14 cellular contexts compared by ENCODE assay signal in the genomic region with DNA sequence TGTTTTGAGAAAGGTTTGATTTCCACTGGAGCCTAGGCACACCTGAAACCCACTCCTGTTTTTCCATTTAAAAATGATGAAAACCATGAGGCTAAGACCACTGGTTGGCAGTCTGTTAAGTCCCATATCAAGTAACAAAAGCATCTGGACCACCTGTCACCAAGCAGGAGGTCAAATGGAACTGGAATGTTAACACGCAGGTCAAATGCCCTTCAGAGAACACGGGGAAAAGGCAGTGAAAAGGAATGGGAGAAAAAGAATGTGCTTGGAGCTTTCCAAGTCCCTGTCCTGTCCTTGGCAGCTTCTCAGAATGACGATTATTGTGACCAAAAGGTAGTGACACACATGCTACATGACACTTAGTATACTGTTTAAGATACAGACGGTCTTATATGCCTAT.
DNase-seq lines count a peak whose midpoint lies in the region; FAIRE-seq lines count a peak whose summit lies in the region.
"Had no signal": no experiment of that assay in that cellular context is flagged by ENCODE, and none has a peak within 500 bp of the region (broad histone marks: within the 10 kb centered on the region; RNA-seq: fewer than 3 reads in every experiment).

No MANE protein-coding gene starts in this region.

- CTCF ChIA-PET in activated CD4-positive, alpha-beta memory T cell treated with anti-CD3 and anti-CD28 coated beads for 36 hours (lab: Charles Lee) = no interaction called here
- CTCF ChIA-PET in activated CD4-positive, alpha-beta memory T cell treated with anti-CD3 and anti-CD28 coated beads, Interleukin-2, amount 10 ng/mL, durations not matched to agents 7 days and 5 days (lab: Charles Lee) = no interaction called here

- no peak for FAIRE-seq in small intestine (lab: Jason Lieb, UNC)
- FAIRE-seq: HTR-8/SVneo had no signal

- DNase-seq in activated CD4-positive, alpha-beta memory T cell treated with anti-CD3 and anti-CD28 coated beads for 36 hours = no peak
- DNase-seq in activated CD4-positive, alpha-beta memory T cell treated with anti-CD3 and anti-CD28 coated beads, Interleukin-2, amount 10 ng/mL, durations not matched to agents 7 days and 5 days = no peak
- DNase-seq in DMS 273 (lab: John Stamatoyannopoulos, UW; ENCODE audit: unreplicated experiment) = peak; percentile 44
- DNase-seq in SJCRH30 = peak; percentile 11 to 39
- peak; percentile 76 for DNase-seq in left kidney (ENCODE audit: low read depth, low spot score)
- no peak for DNase-seq in small intestine
- no peak for DNase-seq in activated CD8-positive, alpha-beta memory T cell treated with anti-CD3 and anti-CD28 coated beads, Interleukin-2, amount 50 U/mL, for 48 hours
- DNase-seq: COR-L47, NCI-H187, PC-9 had no signal

- no peaks in the 10 kb centered on the region for H3K27me3 ChIP-seq in SJCRH30
- H3K27me3 ChIP-seq in small intestine (ENCODE audit: control insufficient read depth in 2 of 2, insufficient read depth in 2 of 2, low read length in 2 of 2) = no peaks in the 10 kb centered on the region

- peaks cover 34% of the 10 kb centered on the region for H3K36me3 Mint-ChIP-seq in activated CD4-positive, alpha-beta memory T cell treated with anti-CD3 and anti-CD28 coated beads for 36 hours
- peaks cover 26% of the 10 kb centered on the region for H3K36me3 Mint-ChIP-seq in activated CD4-positive, alpha-beta memory T cell treated with anti-CD3 and anti-CD28 coated beads, Interleukin-2, amount 10 ng/mL, durations not matched to agents 7 days and 5 days (ENCODE audit: low read depth)

- 70 to 90% (median 75%) methylated on average over 4 of the region's 4 CpGs for WGBS in small intestine, 3 donors

- peak overlapping the region; percentile 43 for H3K27ac Mint-ChIP-seq in activated CD4-positive, alpha-beta memory T cell treated with anti-CD3 and anti-CD28 coated beads for 36 hours
- H3K27ac Mint-ChIP-seq in activated CD4-positive, alpha-beta memory T cell treated with anti-CD3 and anti-CD28 coated beads, Interleukin-2, amount 10 ng/mL, durations not matched to agents 7 days and 5 days = no peak overlapping the region
- H3K27ac Mint-ChIP-seq: GM23338 had no signal

- H3K36me3 ChIP-seq in SJCRH30 (no peaks in the 10 kb centered on the region), small intestine (ENCODE audit: control insufficient read depth in 2 of 2, insufficient read depth in 2 of 2, low read length in 2 of 2) (no peaks in the 10 kb centered on the region)

- no peaks in the 10 kb centered on the region for H3K9me3 Mint-ChIP-seq in activated CD4-positive, alpha-beta memory T cell treated with anti-CD3 and anti-CD28 coated beads for 36 hours
- H3K9me3 Mint-ChIP-seq in activated CD4-positive, alpha-beta memory T cell treated with anti-CD3 and anti-CD28 coated beads, Interleukin-2, amount 10 ng/mL, durations not matched to agents 7 days and 5 days = peaks cover 7% of the 10 kb centered on the region
- H3K9me3 Mint-ChIP-seq: GM23338 had no signal

- H3K9me3 ChIP-seq in SJCRH30 (replicated peaks) (no peaks in the 10 kb centered on the region; the same call in 1 of the 2 replicates), small intestine (ENCODE audit: control insufficient read depth, low read depth) (no peaks in the 10 kb centered on the region)

- H3K4me1 Mint-ChIP-seq in activated CD4-positive, alpha-beta memory T cell treated with anti-CD3 and anti-CD28 coated beads for 36 hours (ENCODE audit: low read depth) = peaks cover 75% of the 10 kb centered on the region
- peaks cover 53% of the 10 kb centered on the region for H3K4me1 Mint-ChIP-seq in activated CD4-positive, alpha-beta memory T cell treated with anti-CD3 and anti-CD28 coated beads, Interleukin-2, amount 10 ng/mL, durations not matched to agents 7 days and 5 days

- POLR2A ChIA-PET in activated CD4-positive, alpha-beta memory T cell treated with anti-CD3 and anti-CD28 coated beads for 36 hours (lab: Charles Lee) = interaction anchor here (1.4 to 1.6 kb wide), 2 partner anchors 18 to 192 kb away, joined by 3 to 6 read pairs; no protein-coding TSS in a partner anchor
- POLR2A ChIA-PET in activated CD4-positive, alpha-beta memory T cell treated with anti-CD3 and anti-CD28 coated beads, Interleukin-2, amount 10 ng/mL, durations not matched to agents 7 days and 5 days (lab: Charles Lee) = interaction anchor here (1.4 kb wide), 1 partner anchor 26 kb away, joined by 4 read pairs; no protein-coding TSS in a partner anchor

- intact Hi-C loops in activated CD4-positive, alpha-beta memory T cell treated with anti-CD3 and anti-CD28 coated beads for 36 hours (cut with micrococcal nuclease) = loop anchor here (5.0 kb wide), 4 partner anchors 80 to 730 kb away; no protein-coding TSS in a partner anchor

- no peak overlapping the region for H3K4me3 ChIP-seq in SJCRH30
- H3K4me3 ChIP-seq in small intestine (ENCODE audit: low read depth in 1 of 2, low read length in 2 of 2) = no peak overlapping the region
- H3K4me3 ChIP-seq: GM23338, PC-9 had no signal

- peaks cover 25% of the 10 kb centered on the region for H3K4me1 ChIP-seq in SJCRH30
- peaks cover 0 to 3% of the 10 kb centered on the region in 2 donors for H3K4me1 ChIP-seq in small intestine (ENCODE audit: control insufficient read depth in 2 of 2, insufficient read depth in 1 of 2, low read depth in 1 of 2, low read length in 1 of 2)

- no peak overlapping the region for H3K27ac ChIP-seq in SJCRH30
- H3K27ac ChIP-seq in small intestine (ENCODE audit: low read depth in 1 of 2, low read length in 1 of 2) = no peak overlapping the region
- H3K27ac ChIP-seq: C4-2B, HL-60, PC-9 had no signal

- no peak overlapping the region for H3K4me3 Mint-ChIP-seq in activated CD4-positive, alpha-beta memory T cell treated with anti-CD3 and anti-CD28 coated beads for 36 hours
- no peak overlapping the region for H3K4me3 Mint-ChIP-seq in activated CD4-positive, alpha-beta memory T cell treated with anti-CD3 and anti-CD28 coated beads, Interleukin-2, amount 10 ng/mL, durations not matched to agents 7 days and 5 days
- H3K4me3 Mint-ChIP-seq: GM23338 had no signal

- no peaks in the 10 kb centered on the region for H3K27me3 Mint-ChIP-seq in activated CD4-positive, alpha-beta memory T cell treated with anti-CD3 and anti-CD28 coated beads for 36 hours
- no peaks in the 10 kb centered on the region for H3K27me3 Mint-ChIP-seq in activated CD4-positive, alpha-beta memory T cell treated with anti-CD3 and anti-CD28 coated beads, Interleukin-2, amount 10 ng/mL, durations not matched to agents 7 days and 5 days

Comparison
In these comparisons a context has a peak if more than half of its experiments do, and no peak if none do; other contexts are left out.
1. DNase-seq: peak in DMS 273 (single experiment), SJCRH30 (2 of 2) and left kidney (single experiment); none in activated CD4-positive, alpha-beta memory T cell treated with anti-CD3 and anti-CD28 coated beads for 36 hours (single experiment), activated CD4-positive, alpha-beta memory T cell treated with anti-CD3 and anti-CD28 coated beads, Interleukin-2, amount 10 ng/mL, durations not matched to agents 7 days and 5 days (single experiment), small intestine (single experiment) and activated CD8-positive, alpha-beta memory T cell treated with anti-CD3 and anti-CD28 coated beads, Interleukin-2, amount 50 U/mL, for 48 hours (single experiment).